Comparison of ENCODE assay signal across 8 cellular contexts in the genomic region with DNA sequence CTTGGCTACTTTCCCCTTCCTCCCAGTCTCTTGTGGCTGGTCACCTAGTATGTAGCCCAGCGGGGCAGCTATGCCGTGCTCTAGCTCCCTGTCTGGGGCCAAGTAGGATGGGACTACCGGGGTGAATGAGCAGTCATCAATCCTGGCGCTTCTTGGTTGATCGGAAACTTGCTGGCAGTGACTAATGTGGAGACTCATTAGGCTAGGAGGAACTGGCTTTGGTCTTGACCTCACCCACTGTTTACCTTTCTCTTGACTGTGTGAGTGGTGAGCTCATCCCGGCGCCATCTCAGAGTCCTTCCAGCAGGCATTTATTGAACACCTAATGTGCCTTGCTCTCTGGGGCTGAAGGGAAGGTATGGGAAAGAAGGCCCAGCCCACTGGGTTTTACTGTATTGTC. TPM values are rescaled to one million over a fixed set of nuclear protein-coding genes. Genes with fewer than 3 reads are reported as not detected.
DNase-seq lines count a peak whose midpoint lies in the region; ATAC-seq and TF ChIP-seq lines count a peak whose summit lies in the region.

No MANE protein-coding gene starts in this region.

- no peak overlapping the region for H3K4me3 ChIP-seq in epithelial cell of esophagus (ENCODE audit: low read length)

- H3K27me3 Mint-ChIP-seq in progenitor cell of endocrine pancreas: no peaks in the 10 kb centered on the region
- peaks cover 2% of the 10 kb centered on the region for H3K27me3 Mint-ChIP-seq in activated T-cell treated with anti-CD3 and anti-CD28 coated beads, Interleukin-2, amount 50 U/mL, for 4 hours (ENCODE audit: low read depth)

- H3K4me1 Mint-ChIP-seq in progenitor cell of endocrine pancreas (ENCODE audit: low read depth): peaks cover 66% of the 10 kb centered on the region
- peaks cover 87% of the 10 kb centered on the region for H3K4me1 Mint-ChIP-seq in activated T-cell treated with anti-CD3 and anti-CD28 coated beads, Interleukin-2, amount 50 U/mL, for 4 hours (ENCODE audit: low read depth)

- no peak overlapping the region for H3K4me3 Mint-ChIP-seq in progenitor cell of endocrine pancreas (ENCODE audit: low read depth)
- no peak overlapping the region for H3K4me3 Mint-ChIP-seq in activated T-cell treated with anti-CD3 and anti-CD28 coated beads, Interleukin-2, amount 50 U/mL, for 4 hours

- H3K27ac Mint-ChIP-seq in progenitor cell of endocrine pancreas: peak overlapping the region; percentile 89

- no peaks in the 10 kb centered on the region for H3K9me3 Mint-ChIP-seq in progenitor cell of endocrine pancreas (ENCODE audit: low read depth)
- H3K9me3 Mint-ChIP-seq in activated T-cell treated with anti-CD3 and anti-CD28 coated beads, Interleukin-2, amount 50 U/mL, for 4 hours: no peaks in the 10 kb centered on the region

- no peak for ATAC-seq in GM18861 (IDR thresholded peaks at IDR 0.05; ENCODE audit: unreplicated experiment)
- ATAC-seq in activated T-cell treated with anti-CD3 and anti-CD28 coated beads, Interleukin-2, amount 50 U/mL, for 4 hours: no peak

- DNase-seq in DMS53 (lab: John Stamatoyannopoulos, UW): peak; percentile 95
- DNase-seq in NCI-H510A treated with DMSO at 0.1 percent for 48 hours (lab: John Stamatoyannopoulos, UW): peak; percentile 93
- peak; percentile 98 for DNase-seq in epithelial cell of esophagus (ENCODE audit: low read depth)
- DNase-seq in progenitor cell of endocrine pancreas (ENCODE audit: low spot score, unreplicated experiment): no peak
- no peak for DNase-seq in activated T-cell treated with anti-CD3 and anti-CD28 coated beads, Interleukin-2, amount 50 U/mL, for 4 hours
- no peak for DNase-seq in T-helper 9 cell
- no peak for DNase-seq in activated naive CD4-positive, alpha-beta T cell treated with anti-CD3 and anti-CD28 coated beads, Interleukin-2, amount 50 U/mL, for 16 hours

- H3K36me3 Mint-ChIP-seq in progenitor cell of endocrine pancreas (ENCODE audit: insufficient read depth): peaks cover 6% of the 10 kb centered on the region
- H3K36me3 Mint-ChIP-seq in activated T-cell treated with anti-CD3 and anti-CD28 coated beads, Interleukin-2, amount 50 U/mL, for 4 hours (ENCODE audit: insufficient read depth): no peaks in the 10 kb centered on the region

- TF ChIP-seq CTCF in epithelial cell of esophagus (IDR thresholded peaks at IDR 0.05; ENCODE audit: insufficient read depth, low read depth, low read length, missing control alignments) (no peak), progenitor cell of endocrine pancreas (IDR thresholded peaks at IDR 0.05; ENCODE audit: unreplicated experiment) (no peak)

RNA-seq across cellular contexts. Expression of gene PLEKHG3, which starts 16.0 kb away (rescaled TPM):
- total RNA-seq in progenitor cell of endocrine pancreas: 76.0 and 81.0 TPM in 2 replicates
- total RNA-seq in activated T-cell treated with anti-CD3 and anti-CD28 coated beads, Interleukin-2, amount 50 U/mL, for 4 hours: 1 to 10 TPM; 1.1 to 6.7 (median 3.7) TPM

Comparison
In these comparisons a context has a peak if more than half of its experiments do, and no peak if none do; other contexts are left out.
1. DNase-seq: peak in DMS53 (single experiment), NCI-H510A treated with DMSO at 0.1 percent for 48 hours (single experiment) and epithelial cell of esophagus (single experiment); none in progenitor cell of endocrine pancreas (single experiment), activated T-cell treated with anti-CD3 and anti-CD28 coated beads, Interleukin-2, amount 50 U/mL, for 4 hours (single experiment), T-helper 9 cell (single experiment) and activated naive CD4-positive, alpha-beta T cell treated with anti-CD3 and anti-CD28 coated beads, Interleukin-2, amount 50 U/mL, for 16 hours (single experiment).
2. RNA of gene PLEKHG3, which starts 16.0 kb away (total RNA-seq): 76.0 to 81.0 TPM in progenitor cell of endocrine pancreas; 1.1 to 6.7 TPM in activated T-cell treated with anti-CD3 and anti-CD28 coated beads, Interleukin-2, amount 50 U/mL, for 4 hours; every median in the first group is over 10 times any median in the second.